Comparison of ENCODE assay signal across 15 cellular contexts in genomic region chr2:196241175-196241574, GRCh38.
DNase-seq lines count a peak whose midpoint lies in the region; ATAC-seq and TF ChIP-seq lines count a peak whose summit lies in the region.
"Had no signal": no experiment of that assay in that cellular context is flagged by ENCODE, and none has a peak within 500 bp of the region (broad histone marks: within the 10 kb centered on the region; RNA-seq: fewer than 3 reads in every experiment).

No MANE protein-coding gene starts in this region.

- H2AFZ ChIP-seq in OCI-LY7 (ENCODE audit: low read length) = peak overlapping the region; percentile 82

- no peaks in the 10 kb centered on the region for H3K27me3 Mint-ChIP-seq in T-helper 1 cell treated with Interleukin-12 subunit alpha and Interleukin-12 subunit beta and Interleukin-4 antibody, amounts not matched to agents 30 μg/mL and 1 μg/mL, for 36 hours (ENCODE audit: low read depth)
- peaks cover 2% of the 10 kb centered on the region for H3K27me3 Mint-ChIP-seq in endothelial cell (ENCODE audit: unreplicated experiment)
- no peaks in the 10 kb centered on the region for H3K27me3 Mint-ChIP-seq in stimulated activated memory B cell treated with anti-CD40 and anti-IgM and Interleukin-4, amounts not matched to agents 10 μg/mL and 1 μg/mL and 100 μg/mL, for 72 hours
- no peaks in the 10 kb centered on the region for H3K27me3 Mint-ChIP-seq in mesothelial cell of epicardium (ENCODE audit: low read depth)

- H3K36me3 ChIP-seq in OCI-LY7 (ENCODE audit: insufficient read depth, low read length) = no peaks in the 10 kb centered on the region; the same call in 1 of the 2 replicates

- no peaks in the 10 kb centered on the region for H4K20me1 ChIP-seq in OCI-LY7 (ENCODE audit: insufficient read depth, low read length)

- H3K4me1 ChIP-seq in OCI-LY7 (ENCODE audit: insufficient read depth, low read length, poor library complexity, severe bottlenecking) = peaks cover 65% of the 10 kb centered on the region

- peak; percentile 74 for TF ChIP-seq CTCF in OCI-LY7 (conservative IDR thresholded peaks at IDR 0.05; ENCODE audit: low read length)
- TF ChIP-seq CTCF in endothelial cell (IDR thresholded peaks at IDR 0.05; ENCODE audit: unreplicated experiment) = no peak
- TF ChIP-seq CTCF in mesothelial cell of epicardium (IDR thresholded peaks at IDR 0.05; ENCODE audit: unreplicated experiment) = no peak

- no TSS peak for BruUV-seq in OCI-LY7 (replicated peaks; lab: Mats Ljungman, UMichigan)

- peak overlapping the region; percentile 93 for H3K27ac ChIP-seq in OCI-LY7 (ENCODE audit: low read depth, low read length, poor library complexity, severe bottlenecking)

- DNase-seq in T-helper 1 cell (no peak), OCI-LY7 (ENCODE audit: low spot score) (peak; percentile 73), endothelial cell (ENCODE audit: low spot score) (no peak), medulla oblongata (ENCODE audit: extremely low spot score) (no peak), NCI-H187 treated with DMSO at 0.1 percent for 48 hours (lab: John Stamatoyannopoulos, UW) (no peak), mesothelial cell of epicardium (ENCODE audit: low spot score in 2 of 2, unreplicated experiment in 2 of 2) (no peak)
- DNase-seq: 8988T; activated CD8-positive, alpha-beta memory T cell treated with anti-CD3 and anti-CD28 coated beads, Interleukin-2, amount 50 U/mL, for 48 hours; central memory CD4-positive, alpha-beta T cell; EL; MG63; NCI-H526 had no signal

- H3K27ac Mint-ChIP-seq in T-helper 1 cell treated with Interleukin-12 subunit alpha and Interleukin-12 subunit beta and Interleukin-4 antibody, amounts not matched to agents 30 μg/mL and 1 μg/mL, for 36 hours = peak overlapping the region; percentile 96
- H3K27ac Mint-ChIP-seq in endothelial cell (ENCODE audit: unreplicated experiment) = peak overlapping the region; percentile 99
- peak overlapping the region; percentile 96 for H3K27ac Mint-ChIP-seq in stimulated activated memory B cell treated with anti-CD40 and anti-IgM and Interleukin-4, amounts not matched to agents 10 μg/mL and 1 μg/mL and 100 μg/mL, for 72 hours
- H3K27ac Mint-ChIP-seq in mesothelial cell of epicardium = no peak overlapping the region

- H3K9me3 ChIP-seq in OCI-LY7 (ENCODE audit: low read length) = no peaks in the 10 kb centered on the region
- H3K9me3 ChIP-seq: MG63 had no signal

- POLR2A ChIA-PET in OCI-LY7 (lab: Charles Lee) = interaction anchor here (0.5 to 14.5 kb wide), 22 partner anchors 7 to 1285 kb away, joined by 3 to 139 read pairs (median 6); partner anchors contain the start of gene STK17B

- no peaks in the 10 kb centered on the region for H3K9me2 ChIP-seq in OCI-LY7 (ENCODE audit: insufficient read depth, low read length)

- CTCF ChIA-PET in OCI-LY7 (lab: Charles Lee; ENCODE audit: unreplicated experiment) = interaction anchor here (0.6 to 2.4 kb wide), 5 partner anchors 21 to 65 kb away, joined by 3 to 12 read pairs (median 4); no protein-coding TSS in a partner anchor

- H3K36me3 Mint-ChIP-seq in T-helper 1 cell treated with Interleukin-12 subunit alpha and Interleukin-12 subunit beta and Interleukin-4 antibody, amounts not matched to agents 30 μg/mL and 1 μg/mL, for 36 hours (ENCODE audit: low read depth) = peaks cover 16% of the 10 kb centered on the region
- H3K36me3 Mint-ChIP-seq in endothelial cell (ENCODE audit: low read depth, unreplicated experiment) = peaks cover 41% of the 10 kb centered on the region
- no peaks in the 10 kb centered on the region for H3K36me3 Mint-ChIP-seq in stimulated activated memory B cell treated with anti-CD40 and anti-IgM and Interleukin-4, amounts not matched to agents 10 μg/mL and 1 μg/mL and 100 μg/mL, for 72 hours
- peaks cover 20% of the 10 kb centered on the region for H3K36me3 Mint-ChIP-seq in mesothelial cell of epicardium

- H3K9me3 Mint-ChIP-seq in T-helper 1 cell treated with Interleukin-12 subunit alpha and Interleukin-12 subunit beta and Interleukin-4 antibody, amounts not matched to agents 30 μg/mL and 1 μg/mL, for 36 hours = peaks cover 3% of the 10 kb centered on the region
- H3K9me3 Mint-ChIP-seq in endothelial cell (ENCODE audit: unreplicated experiment) (no peaks in the 10 kb centered on the region), mesothelial cell of epicardium (peaks cover 25% of the 10 kb centered on the region)
- H3K9me3 Mint-ChIP-seq in stimulated activated memory B cell treated with anti-CD40 and anti-IgM and Interleukin-4, amounts not matched to agents 10 μg/mL and 1 μg/mL and 100 μg/mL, for 72 hours = no peaks in the 10 kb centered on the region

- peaks cover 67% of the 10 kb centered on the region for H3K4me1 Mint-ChIP-seq in T-helper 1 cell treated with Interleukin-12 subunit alpha and Interleukin-12 subunit beta and Interleukin-4 antibody, amounts not matched to agents 30 μg/mL and 1 μg/mL, for 36 hours (ENCODE audit: low read depth)
- H3K4me1 Mint-ChIP-seq in endothelial cell (ENCODE audit: unreplicated experiment) (peaks cover 35% of the 10 kb centered on the region), mesothelial cell of epicardium (peaks cover 25% of the 10 kb centered on the region)
- H3K4me1 Mint-ChIP-seq in stimulated activated memory B cell treated with anti-CD40 and anti-IgM and Interleukin-4, amounts not matched to agents 10 μg/mL and 1 μg/mL and 100 μg/mL, for 72 hours = peaks cover 58% of the 10 kb centered on the region

- intact Hi-C loops in OCI-LY7 (cut with micrococcal nuclease; ENCODE audit: unreplicated experiment) = loop anchor here (2.0 kb wide), 1 partner anchor 30 kb away; no protein-coding TSS in a partner anchor

- H3K79me2 ChIP-seq in OCI-LY7 (ENCODE audit: insufficient read depth, low read depth, low read length) = no peaks in the 10 kb centered on the region

- peak overlapping the region; percentile 48 for H3K4me3 Mint-ChIP-seq in T-helper 1 cell treated with Interleukin-12 subunit alpha and Interleukin-12 subunit beta and Interleukin-4 antibody, amounts not matched to agents 30 μg/mL and 1 μg/mL, for 36 hours
- peak overlapping the region; percentile 27 for H3K4me3 Mint-ChIP-seq in endothelial cell (ENCODE audit: unreplicated experiment)
- peak overlapping the region; percentile 64 for H3K4me3 Mint-ChIP-seq in stimulated activated memory B cell treated with anti-CD40 and anti-IgM and Interleukin-4, amounts not matched to agents 10 μg/mL and 1 μg/mL and 100 μg/mL, for 72 hours
- no peak overlapping the region for H3K4me3 Mint-ChIP-seq in mesothelial cell of epicardium

- peak overlapping the region; percentile 74 for H3K4me2 ChIP-seq in OCI-LY7 (ENCODE audit: low read length)

- no peak for ATAC-seq in stimulated activated memory B cell treated with anti-CD40 and anti-IgM and Interleukin-4, amounts not matched to agents 10 μg/mL and 1 μg/mL and 100 μg/mL, for 72 hours
- ATAC-seq: HCT116 had no signal

- H3K4me3 ChIP-seq in OCI-LY7 (ENCODE audit: low read depth, low read length, poor library complexity, severe bottlenecking) = peak overlapping the region; percentile 21
- H3K4me3 ChIP-seq: MG63 had no signal
